Comparison of ENCODE assay signal across 9 cellular contexts in genomic region chr4:139562839-139563238, GRCh38.
"Had no signal": no experiment of that assay in that cellular context is flagged by ENCODE, and none has a peak within 500 bp of the region (broad histone marks: within the 10 kb centered on the region; RNA-seq: fewer than 3 reads in every experiment).

No MANE protein-coding gene starts in this region.

- H3K36me3 ChIP-seq: HAP-1 had no signal

- H2AFZ ChIP-seq: GM23248 had no signal

- H3K9ac ChIP-seq: GM23248 had no signal

- DNase-seq: GM23248, GOT3, H7, HFFc6, IMR-90 had no signal

- H3K4me3 Mint-ChIP-seq: HFFc6 had no signal

- ATAC-seq: HCT116 had no signal

- H3K27ac ChIP-seq: GM23248, HL-60 had no signal

- H3K27ac Mint-ChIP-seq: HFFc6 had no signal

- H3K9me3 ChIP-seq: HAP-1 had no signal

- H3K9me3 Mint-ChIP-seq: HFFc6 had no signal

- FAIRE-seq: K562 had no signal

- H3K4me3 ChIP-seq: GM23248, HAP-1, K562 had no signal
